Comparison of ENCODE assay signal across 28 cellular contexts in genomic region chr6:50520325-50520724, GRCh38.
"Had no signal": no experiment of that assay in that cellular context is flagged by ENCODE, and none has a peak within 500 bp of the region (broad histone marks: within the 10 kb centered on the region; RNA-seq: fewer than 3 reads in every experiment).

No MANE protein-coding gene starts in this region.

- H3K27ac Mint-ChIP-seq: activated CD4-positive, alpha-beta memory T cell treated with anti-CD3 and anti-CD28 coated beads, Interleukin-2, amount 10 ng/mL, durations not matched to agents 7 days and 5 days; activated CD4-positive, alpha-beta T cell treated with anti-CD3 and anti-CD28 coated beads, Interleukin-2, amount 10 ng/mL, durations not matched to agents 7 days and 5 days; activated naive CD4-positive, alpha-beta T cell treated with anti-CD3 and anti-CD28 coated beads for 36 hours; activated naive CD4-positive, alpha-beta T cell treated with anti-CD3 and anti-CD28 coated beads, Interleukin-2, amount 50 U/mL, for 24 hours; activated naive CD8-positive, alpha-beta T cell treated with anti-CD3 and anti-CD28 coated beads for 36 hours; activated naive CD8-positive, alpha-beta T cell treated with anti-CD3 and anti-CD28 coated beads, Interleukin-2, amount 50 U/mL, for 24 hours; activated T-helper 17 cell treated with anti-CD3 and anti-CD28 coated beads, Interleukin-2, amount 50 U/mL, for 72 hours; effector memory CD8-positive, alpha-beta T cell had no signal

- H3K36me3 Mint-ChIP-seq: activated naive CD4-positive, alpha-beta T cell treated with anti-CD3 and anti-CD28 coated beads, Interleukin-2, amount 50 U/mL, for 24 hours; activated naive CD8-positive, alpha-beta T cell treated with anti-CD3 and anti-CD28 coated beads for 36 hours had no signal

- H3K4me1 ChIP-seq: adrenal gland, body of pancreas, esophagus squamous epithelium, gastroesophageal sphincter, heart right ventricle had no signal

- H3K27me3 ChIP-seq: adrenal gland, body of pancreas, esophagus squamous epithelium, gastroesophageal sphincter, heart right ventricle had no signal

- H3K27me3 Mint-ChIP-seq: activated CD4-positive, alpha-beta memory T cell treated with anti-CD3 and anti-CD28 coated beads, Interleukin-2, amount 10 ng/mL, durations not matched to agents 7 days and 5 days; activated CD4-positive, alpha-beta T cell treated with anti-CD3 and anti-CD28 coated beads, Interleukin-2, amount 10 ng/mL, durations not matched to agents 7 days and 5 days; activated naive CD4-positive, alpha-beta T cell treated with anti-CD3 and anti-CD28 coated beads, Interleukin-2, amount 50 U/mL, for 24 hours; activated naive CD8-positive, alpha-beta T cell treated with anti-CD3 and anti-CD28 coated beads for 36 hours; activated naive CD8-positive, alpha-beta T cell treated with anti-CD3 and anti-CD28 coated beads, Interleukin-2, amount 50 U/mL, for 24 hours; activated T-helper 17 cell treated with anti-CD3 and anti-CD28 coated beads, Interleukin-2, amount 50 U/mL, for 72 hours; effector memory CD8-positive, alpha-beta T cell had no signal

- H3K36me3 ChIP-seq: adrenal gland, esophagus squamous epithelium, gastroesophageal sphincter, heart right ventricle had no signal

- H3K4me1 Mint-ChIP-seq: activated CD4-positive, alpha-beta memory T cell treated with anti-CD3 and anti-CD28 coated beads, Interleukin-2, amount 10 ng/mL, durations not matched to agents 7 days and 5 days; activated CD4-positive, alpha-beta T cell treated with anti-CD3 and anti-CD28 coated beads, Interleukin-2, amount 10 ng/mL, durations not matched to agents 7 days and 5 days; activated naive CD4-positive, alpha-beta T cell treated with anti-CD3 and anti-CD28 coated beads, Interleukin-2, amount 50 U/mL, for 24 hours; activated naive CD8-positive, alpha-beta T cell treated with anti-CD3 and anti-CD28 coated beads for 36 hours; activated naive CD8-positive, alpha-beta T cell treated with anti-CD3 and anti-CD28 coated beads, Interleukin-2, amount 50 U/mL, for 24 hours; activated T-helper 17 cell treated with anti-CD3 and anti-CD28 coated beads, Interleukin-2, amount 50 U/mL, for 72 hours had no signal

- H3K9me3 ChIP-seq: adrenal gland, body of pancreas, esophagus squamous epithelium, gastroesophageal sphincter, heart right ventricle had no signal

- H3K4me3 ChIP-seq: adrenal gland, body of pancreas, esophagus squamous epithelium, gastroesophageal sphincter, heart right ventricle had no signal

- H3K9me3 Mint-ChIP-seq: activated CD4-positive, alpha-beta memory T cell treated with anti-CD3 and anti-CD28 coated beads, Interleukin-2, amount 10 ng/mL, durations not matched to agents 7 days and 5 days; activated CD4-positive, alpha-beta T cell treated with anti-CD3 and anti-CD28 coated beads, Interleukin-2, amount 10 ng/mL, durations not matched to agents 7 days and 5 days; activated naive CD4-positive, alpha-beta T cell treated with anti-CD3 and anti-CD28 coated beads, Interleukin-2, amount 50 U/mL, for 24 hours; activated naive CD8-positive, alpha-beta T cell treated with anti-CD3 and anti-CD28 coated beads for 36 hours; activated naive CD8-positive, alpha-beta T cell treated with anti-CD3 and anti-CD28 coated beads, Interleukin-2, amount 50 U/mL, for 24 hours had no signal

- ATAC-seq: activated naive CD8-positive, alpha-beta T cell treated with anti-CD3 and anti-CD28 coated beads, Interleukin-2, amount 50 U/mL, for 24 hours; activated T-cell treated with anti-CD3 and anti-CD28 coated beads, Interleukin-2, amount 50 U/mL, for 4 hours; activated T-helper 17 cell treated with anti-CD3 and anti-CD28 coated beads, Interleukin-2, amount 50 U/mL, for 72 hours; body of pancreas; effector memory CD8-positive, alpha-beta T cell; gastroesophageal sphincter; heart right ventricle had no signal

- H3K27ac ChIP-seq: adrenal gland, body of pancreas, epithelial cell of prostate, esophagus squamous epithelium, gastroesophageal sphincter, heart right ventricle had no signal

- DNase-seq: activated CD4-positive, alpha-beta memory T cell treated with anti-CD3 and anti-CD28 coated beads, Interleukin-2, amount 10 ng/mL, durations not matched to agents 7 days and 5 days; activated CD4-positive, alpha-beta T cell treated with anti-CD3 and anti-CD28 coated beads for 1 hour; activated CD4-positive, alpha-beta T cell treated with anti-CD3 and anti-CD28 coated beads for 4 hours; activated CD4-positive, alpha-beta T cell treated with anti-CD3 and anti-CD28 coated beads, Interleukin-2, amount 10 ng/mL, durations not matched to agents 7 days and 5 days; activated CD4-positive, alpha-beta T cell treated with anti-CD3 and anti-CD28 coated beads, Interleukin-2, amount 50 U/mL, for 4 hours; activated effector memory CD4-positive, alpha-beta T cell treated with Interleukin-2 at 50 U/mL for 16 hours; activated gamma-delta T cell treated with Interleukin-2 at 50 U/mL for 16 hours; activated naive CD4-positive, alpha-beta T cell treated with anti-CD3 and anti-CD28 coated beads for 36 hours; activated naive CD8-positive, alpha-beta T cell treated with anti-CD3 and anti-CD28 coated beads for 36 hours; activated naive CD8-positive, alpha-beta T cell treated with anti-CD3 and anti-CD28 coated beads, Interleukin-2, amount 50 U/mL, for 24 hours; activated T-cell treated with anti-CD3 and anti-CD28 coated beads, Interleukin-2, amount 50 U/mL, for 4 hours; adrenal gland; amygdala; aorta; body of pancreas; caudate nucleus; cortex of kidney; dermis blood vessel endothelial cell; effector CD4-positive, alpha-beta T cell; effector memory CD8-positive, alpha-beta T cell; esophagus squamous epithelium; foreskin melanocyte; heart right ventricle; T-helper 2 cell had no signal

- H3K4me3 Mint-ChIP-seq: activated CD4-positive, alpha-beta memory T cell treated with anti-CD3 and anti-CD28 coated beads, Interleukin-2, amount 10 ng/mL, durations not matched to agents 7 days and 5 days; activated CD4-positive, alpha-beta T cell treated with anti-CD3 and anti-CD28 coated beads, Interleukin-2, amount 10 ng/mL, durations not matched to agents 7 days and 5 days; activated naive CD4-positive, alpha-beta T cell treated with anti-CD3 and anti-CD28 coated beads for 36 hours; activated naive CD4-positive, alpha-beta T cell treated with anti-CD3 and anti-CD28 coated beads, Interleukin-2, amount 50 U/mL, for 24 hours; activated naive CD8-positive, alpha-beta T cell treated with anti-CD3 and anti-CD28 coated beads for 36 hours; activated naive CD8-positive, alpha-beta T cell treated with anti-CD3 and anti-CD28 coated beads, Interleukin-2, amount 50 U/mL, for 24 hours; activated T-cell treated with anti-CD3 and anti-CD28 coated beads, Interleukin-2, amount 50 U/mL, for 4 hours; activated T-helper 17 cell treated with anti-CD3 and anti-CD28 coated beads, Interleukin-2, amount 50 U/mL, for 72 hours; effector memory CD8-positive, alpha-beta T cell had no signal
